In the genomic region with DNA sequence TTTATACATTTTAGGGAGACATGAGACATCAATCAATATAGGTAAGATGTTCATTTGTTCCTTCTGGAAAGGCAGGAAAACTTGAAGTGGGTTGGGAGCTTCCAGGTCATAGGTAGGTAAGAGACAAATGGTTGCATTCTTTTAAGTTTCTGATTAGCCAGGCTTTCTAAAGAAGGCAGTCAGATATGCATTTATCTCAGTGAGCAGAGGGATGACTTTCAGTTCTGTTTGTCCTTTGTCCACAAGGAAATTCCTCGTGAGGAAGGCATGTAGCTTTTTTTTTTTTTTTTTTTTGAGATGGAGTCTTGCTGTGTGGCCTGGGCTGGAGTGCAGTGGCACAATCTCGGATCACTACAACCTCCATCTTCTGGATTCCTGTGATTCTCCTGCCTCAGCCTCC, we compare ENCODE assay signal across 29 cellular contexts.
"Had no signal": no experiment of that assay in that cellular context is flagged by ENCODE, and none has a peak within 500 bp of the region (broad histone marks: within the 10 kb centered on the region; RNA-seq: fewer than 3 reads in every experiment).

No MANE protein-coding gene starts in this region.

- H3K4me3 Mint-ChIP-seq: activated CD4-positive, alpha-beta memory T cell treated with anti-CD3 and anti-CD28 coated beads, Interleukin-2, amount 10 ng/mL, durations not matched to agents 7 days and 5 days; activated CD4-positive, alpha-beta T cell treated with anti-CD3 and anti-CD28 coated beads for 36 hours; activated naive CD4-positive, alpha-beta T cell treated with anti-CD3 and anti-CD28 coated beads for 36 hours; activated naive CD8-positive, alpha-beta T cell; activated T-helper 17 cell treated with anti-CD3 and anti-CD28 coated beads, Interleukin-2, amount 50 U/mL, for 72 hours had no signal

- H3K4me1 Mint-ChIP-seq: activated CD4-positive, alpha-beta memory T cell treated with anti-CD3 and anti-CD28 coated beads, Interleukin-2, amount 10 ng/mL, durations not matched to agents 7 days and 5 days; activated CD4-positive, alpha-beta T cell treated with anti-CD3 and anti-CD28 coated beads for 36 hours; activated T-helper 17 cell treated with anti-CD3 and anti-CD28 coated beads, Interleukin-2, amount 50 U/mL, for 72 hours had no signal

- H3K27me3 ChIP-seq: brain microvascular endothelial cell, cardiac muscle cell, MG63 had no signal

- H3K9me3 Mint-ChIP-seq: activated CD4-positive, alpha-beta memory T cell treated with anti-CD3 and anti-CD28 coated beads, Interleukin-2, amount 10 ng/mL, durations not matched to agents 7 days and 5 days; activated naive CD4-positive, alpha-beta T cell treated with anti-CD3 and anti-CD28 coated beads for 36 hours; activated T-helper 17 cell treated with anti-CD3 and anti-CD28 coated beads, Interleukin-2, amount 50 U/mL, for 72 hours had no signal

- DNase-seq: activated CD4-positive, alpha-beta memory T cell treated with anti-CD3 and anti-CD28 coated beads, Interleukin-2, amount 10 ng/mL, durations not matched to agents 7 days and 5 days; activated CD4-positive, alpha-beta T cell treated with anti-CD3 and anti-CD28 coated beads for 36 hours; activated CD4-positive, alpha-beta T cell treated with anti-CD3 and anti-CD28 coated beads, Interleukin-2, amount 50 U/mL, for 1 hour; activated gamma-delta T cell; activated naive CD4-positive, alpha-beta T cell treated with anti-CD3 and anti-CD28 coated beads for 36 hours; activated T-cell treated with anti-CD3 and anti-CD28 coated beads for 4 hours; activated T-cell treated with anti-CD3 and anti-CD28 coated beads, Interleukin-2, amount 50 U/mL, for 48 hours; brain microvascular endothelial cell; MG63; MV-4-11; NCI-H1092 treated with DMSO at 0.1 percent for 48 hours; NCI-H1417 treated with DMSO at 0.1 percent for 48 hours; NCI-H1694; NCI-H2029; NCI-H2107; NCI-H2171 treated with DMSO at 0.1 percent for 48 hours; NCI-H345; NCI-H510A; NCI-H526 treated with DMSO at 0.1 percent for 48 hours; NCI-H82; PC-3; SHP77 treated with DMSO at 0.1 percent for 48 hours; T-helper 2 cell; T1000; WERI-Rb-1 had no signal

- ATAC-seq: activated CD4-positive, alpha-beta T cell treated with anti-CD3 and anti-CD28 coated beads for 36 hours; activated T-helper 17 cell treated with anti-CD3 and anti-CD28 coated beads, Interleukin-2, amount 50 U/mL, for 72 hours; PC-3 had no signal

- H3K36me3 ChIP-seq: brain microvascular endothelial cell, cardiac muscle cell, MG63, WERI-Rb-1 had no signal

- H3K27me3 Mint-ChIP-seq: activated CD4-positive, alpha-beta T cell treated with anti-CD3 and anti-CD28 coated beads for 36 hours; activated naive CD8-positive, alpha-beta T cell; activated T-helper 17 cell treated with anti-CD3 and anti-CD28 coated beads, Interleukin-2, amount 50 U/mL, for 72 hours had no signal

- H3K4me3 ChIP-seq: cardiac muscle cell, MG63 had no signal

- FAIRE-seq: TTC549 had no signal

- H3K27ac ChIP-seq: brain microvascular endothelial cell, cardiac muscle cell, WERI-Rb-1 had no signal

- H3K27ac Mint-ChIP-seq: activated CD4-positive, alpha-beta memory T cell treated with anti-CD3 and anti-CD28 coated beads, Interleukin-2, amount 10 ng/mL, durations not matched to agents 7 days and 5 days; activated CD4-positive, alpha-beta T cell treated with anti-CD3 and anti-CD28 coated beads for 36 hours; activated naive CD4-positive, alpha-beta T cell treated with anti-CD3 and anti-CD28 coated beads for 36 hours; activated naive CD8-positive, alpha-beta T cell; activated T-helper 17 cell treated with anti-CD3 and anti-CD28 coated beads, Interleukin-2, amount 50 U/mL, for 72 hours had no signal

- H3K9me3 ChIP-seq: MG63 had no signal
